In the genomic region with DNA sequence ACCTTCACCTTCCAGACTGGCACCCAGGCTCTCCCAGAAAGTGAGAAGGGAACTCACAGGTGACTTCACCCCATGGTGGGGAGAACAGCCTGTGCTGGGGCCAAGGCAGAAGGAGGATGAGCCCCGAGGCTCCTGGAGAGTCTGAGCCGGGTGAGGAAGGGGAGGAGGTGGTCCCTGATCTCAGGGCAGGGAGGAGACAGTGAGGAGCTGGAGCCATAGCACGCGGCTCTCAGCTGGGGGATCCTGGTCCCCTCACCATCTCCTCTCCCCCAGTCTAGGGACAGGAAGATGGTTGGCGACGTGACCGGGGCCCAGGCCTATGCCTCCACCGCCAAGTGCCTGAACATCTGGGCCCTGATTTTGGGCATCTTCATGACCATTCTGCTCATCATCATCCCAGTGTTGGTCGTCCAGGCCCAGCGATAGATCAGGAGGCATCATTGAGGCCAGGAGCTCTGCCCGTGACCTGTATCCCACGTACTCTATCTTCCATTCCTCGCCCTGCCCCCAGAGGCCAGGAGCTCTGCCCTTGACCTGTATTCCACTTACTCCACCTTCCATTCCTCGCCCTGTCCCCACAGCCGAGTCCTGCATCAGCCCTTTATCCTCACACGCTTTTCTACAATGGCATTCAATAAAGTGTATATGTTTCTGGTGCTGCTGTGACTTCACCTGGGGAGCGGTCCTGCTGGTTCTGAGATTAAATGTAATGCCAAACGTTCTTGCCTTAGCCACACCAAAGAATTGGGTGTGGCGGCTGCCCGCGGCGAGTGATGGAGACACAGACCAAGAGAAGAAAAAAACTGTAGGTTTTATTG, we compare ENCODE assay signal across 6 cellular contexts. TPM values are rescaled to one million over a fixed set of nuclear protein-coding genes. Genes with fewer than 3 reads are reported as not detected.
A peak's percentile ranks its signal among the peaks of the same experiment; 100 is the strongest.
DNase-seq lines count a peak whose midpoint lies in the region; ATAC-seq and TF ChIP-seq lines count a peak whose summit lies in the region.
"Not testable (repeated sequence)": the region's sequence is repeated elsewhere in the genome, so short reads cannot be mapped to it uniquely, and the experiment has no call there.

No MANE protein-coding gene starts in this region.

- H3K9me3 ChIP-seq in CD4-positive, CD25-positive, alpha-beta regulatory T cell (ENCODE audit: control insufficient read depth in 2 of 2, low read length in 2 of 2); PC-9 (ENCODE audit: insufficient read depth, low read depth): not testable (repeated sequence)

- not testable (repeated sequence) for H3K9me2 ChIP-seq in PC-9 (ENCODE audit: insufficient read depth)

- peaks cover 12 to 68% (median 37%) of the 10 kb centered on the region in 4 donors for H3K4me1 Mint-ChIP-seq in CD4-positive, CD25-positive, alpha-beta regulatory T cell
- H3K4me1 Mint-ChIP-seq in activated naive CD8-positive, alpha-beta T cell (ENCODE audit: low read depth) = peaks cover 54% of the 10 kb centered on the region
- H3K4me1 Mint-ChIP-seq in mesothelial cell of epicardium = peaks cover 57% of the 10 kb centered on the region
- H3K4me1 Mint-ChIP-seq in stimulated activated effector memory CD8-positive, alpha-beta T cell treated with anti-CD3 and anti-CD28 coated beads, Interleukin-12 subunit alpha, Interleukin-12 subunit beta, amount 100 ng/mL, for 72 hours = peaks cover 55% of the 10 kb centered on the region

- H3K9me3 Mint-ChIP-seq in CD4-positive, CD25-positive, alpha-beta regulatory T cell; activated naive CD8-positive, alpha-beta T cell (ENCODE audit: low read depth); mesothelial cell of epicardium; stimulated activated effector memory CD8-positive, alpha-beta T cell treated with anti-CD3 and anti-CD28 coated beads, Interleukin-12 subunit alpha, Interleukin-12 subunit beta, amount 100 ng/mL, for 72 hours: not testable (repeated sequence)

- not testable (repeated sequence) for H3K27me3 Mint-ChIP-seq in CD4-positive, CD25-positive, alpha-beta regulatory T cell; activated naive CD8-positive, alpha-beta T cell; mesothelial cell of epicardium (ENCODE audit: low read depth)

- H2AFZ ChIP-seq in PC-9 = not testable (repeated sequence)

- H3K4me1 ChIP-seq in CD4-positive, CD25-positive, alpha-beta regulatory T cell (ENCODE audit: control insufficient read depth, insufficient read depth, low read length, poor library complexity, severe bottlenecking) = peaks cover 62% of the 10 kb centered on the region
- not testable (repeated sequence) for H3K4me1 ChIP-seq in PC-9 (replicated peaks; ENCODE audit: insufficient read depth)

- intact Hi-C loops in PC-9 (cut with micrococcal nuclease; ENCODE audit: unreplicated experiment) = loop anchor here (5.0 kb wide), 2 partner anchors 48 to 138 kb away; no protein-coding TSS in a partner anchor

- H3K4me3 Mint-ChIP-seq in CD4-positive, CD25-positive, alpha-beta regulatory T cell = peak overlapping the region; percentile 90 to 99 (median 94)
- H3K4me3 Mint-ChIP-seq in activated naive CD8-positive, alpha-beta T cell = peak overlapping the region; percentile 91
- peak overlapping the region; percentile 93 for H3K4me3 Mint-ChIP-seq in mesothelial cell of epicardium
- peak overlapping the region; percentile 90 for H3K4me3 Mint-ChIP-seq in stimulated activated effector memory CD8-positive, alpha-beta T cell treated with anti-CD3 and anti-CD28 coated beads, Interleukin-12 subunit alpha, Interleukin-12 subunit beta, amount 100 ng/mL, for 72 hours

- H3K27ac ChIP-seq in CD4-positive, CD25-positive, alpha-beta regulatory T cell (ENCODE audit: insufficient read depth, low read length, poor library complexity, severe bottlenecking) = peak overlapping the region; percentile 79
- not testable (repeated sequence) for H3K27ac ChIP-seq in PC-9

- peak overlapping the region; percentile 87 to 100 (median 96) for H3K27ac Mint-ChIP-seq in CD4-positive, CD25-positive, alpha-beta regulatory T cell
- peak overlapping the region; percentile 93 for H3K27ac Mint-ChIP-seq in activated naive CD8-positive, alpha-beta T cell
- peak overlapping the region; percentile 96 for H3K27ac Mint-ChIP-seq in mesothelial cell of epicardium
- H3K27ac Mint-ChIP-seq in stimulated activated effector memory CD8-positive, alpha-beta T cell treated with anti-CD3 and anti-CD28 coated beads, Interleukin-12 subunit alpha, Interleukin-12 subunit beta, amount 100 ng/mL, for 72 hours = peak overlapping the region; percentile 90

- H3K4me2 ChIP-seq in PC-9 = peak overlapping the region; percentile 31; the same call in 1 of the 2 replicates

- H3K4me3 ChIP-seq in CD4-positive, CD25-positive, alpha-beta regulatory T cell (ENCODE audit: low read depth, low read length) = peak overlapping the region; percentile 77
- H3K4me3 ChIP-seq in PC-9 = not testable (repeated sequence)

- not testable (repeated sequence) for H3K36me3 ChIP-seq in CD4-positive, CD25-positive, alpha-beta regulatory T cell (ENCODE audit: control insufficient read depth, insufficient read depth, low read length); PC-9 (ENCODE audit: low read depth)

- TSS peak; percentile 68 for BruUV-seq in PC-9 (replicated peaks; lab: Mats Ljungman, UMichigan)

- not testable (repeated sequence) for H3K36me3 Mint-ChIP-seq in CD4-positive, CD25-positive, alpha-beta regulatory T cell; activated naive CD8-positive, alpha-beta T cell; mesothelial cell of epicardium
- peaks cover 30% of the 10 kb centered on the region for H3K36me3 Mint-ChIP-seq in stimulated activated effector memory CD8-positive, alpha-beta T cell treated with anti-CD3 and anti-CD28 coated beads, Interleukin-12 subunit alpha, Interleukin-12 subunit beta, amount 100 ng/mL, for 72 hours

- CTCF ChIA-PET in PC-9 (lab: Charles Lee) = not testable (repeated sequence)

- not testable (repeated sequence) for TF ChIP-seq CTCF in PC-9 (conservative IDR thresholded peaks at IDR 0.05); mesothelial cell of epicardium (IDR thresholded peaks at IDR 0.05; ENCODE audit: unreplicated experiment)

- H3F3A ChIP-seq in PC-9 (ENCODE audit: insufficient read depth, low read depth) = not testable (repeated sequence)

- not testable (repeated sequence) for H3K79me2 ChIP-seq in PC-9 (ENCODE audit: low read depth)

- DNase-seq in CD4-positive, CD25-positive, alpha-beta regulatory T cell = peak in 1 of 3 donors; percentile 55
- DNase-seq in PC-9 = peak; percentile 70 to 72
- not testable (repeated sequence) for DNase-seq in mesothelial cell of epicardium (ENCODE audit: low spot score in 2 of 2, unreplicated experiment in 2 of 2); stimulated activated effector memory CD8-positive, alpha-beta T cell treated with anti-CD3 and anti-CD28 coated beads, Interleukin-12 subunit alpha, Interleukin-12 subunit beta, amount 100 ng/mL, for 72 hours (ENCODE audit: low spot score in 2 of 2)

- POLR2A ChIA-PET in PC-9 (lab: Charles Lee; ENCODE audit: unreplicated experiment) = not testable (repeated sequence)

- ATAC-seq in CD4-positive, CD25-positive, alpha-beta regulatory T cell (ENCODE audit: low read depth in 2 of 2) = peak in 1 of 2 donors; percentile 0
- peak; percentile 56 for ATAC-seq in esophagus mucosa
- peak; percentile 14 for ATAC-seq in stimulated activated effector memory CD8-positive, alpha-beta T cell treated with anti-CD3 and anti-CD28 coated beads, Interleukin-12 subunit alpha, Interleukin-12 subunit beta, amount 100 ng/mL, for 72 hours

- not testable (repeated sequence) for H4K20me1 ChIP-seq in PC-9 (ENCODE audit: insufficient read depth)

- H3K27me3 ChIP-seq in CD4-positive, CD25-positive, alpha-beta regulatory T cell (ENCODE audit: control insufficient read depth, insufficient read depth, low read length); PC-9 (ENCODE audit: insufficient read depth, low read depth): not testable (repeated sequence)

RNA-seq across cellular contexts. Expression of a gene that starts 1.3 kb away (rescaled TPM):
- 376 TPM for total RNA-seq in CD4-positive, CD25-positive, alpha-beta regulatory T cell
- polyA plus RNA-seq in CD4-positive, CD25-positive, alpha-beta regulatory T cell = 1,000 to 10,000 TPM; 1,701 to 2,097 (median 1,858) TPM
- total RNA-seq in PC-9 (2021) = 4.2 and 4.3 TPM in 2 replicates
- 94.0 TPM for total RNA-seq in esophagus mucosa
- total RNA-seq in mesothelial cell of epicardium = 208 to 224 TPM (median 210 TPM) in 3 replicates

RNA-seq across cellular contexts. Expression of a gene that starts 4.9 kb away (rescaled TPM):
- total RNA-seq in CD4-positive, CD25-positive, alpha-beta regulatory T cell = 320 TPM
- 1,000 to 10,000 TPM; 1,249 to 1,544 (median 1,415) TPM for polyA plus RNA-seq in CD4-positive, CD25-positive, alpha-beta regulatory T cell
- total RNA-seq in PC-9 (2021) (5.1 and 9.5 TPM in 2 replicates), esophagus mucosa (59.8 TPM), mesothelial cell of epicardium (120 to 128 TPM (median 122 TPM) in 3 replicates)

RNA-seq across cellular contexts. Expression of a gene that starts 9.6 kb away (rescaled TPM):
- total RNA-seq in CD4-positive, CD25-positive, alpha-beta regulatory T cell = not detected
- not detected for polyA plus RNA-seq in CD4-positive, CD25-positive, alpha-beta regulatory T cell
- not detected in 2 replicates for total RNA-seq in PC-9 (2021)
- not detected for total RNA-seq in esophagus mucosa
- total RNA-seq in mesothelial cell of epicardium = not detected in 3 replicates

RNA-seq across cellular contexts. Expression of a gene that starts 11.7 kb away (rescaled TPM):
- total RNA-seq in CD4-positive, CD25-positive, alpha-beta regulatory T cell = 6.7 TPM
- 10 to 100 TPM in 2 of 4 donors, 1 to 10 TPM in 2; 3.5 to 94.8 (median 42.6) TPM for polyA plus RNA-seq in CD4-positive, CD25-positive, alpha-beta regulatory T cell
- 136 and 176 TPM in 2 replicates for total RNA-seq in PC-9 (2021)
- 180 TPM for total RNA-seq in esophagus mucosa
- 540 to 561 TPM (median 547 TPM) in 3 replicates for total RNA-seq in mesothelial cell of epicardium

RNA-seq across cellular contexts. Expression of a gene that starts 20.0 kb away (rescaled TPM):
- 188 TPM for total RNA-seq in CD4-positive, CD25-positive, alpha-beta regulatory T cell
- polyA plus RNA-seq in CD4-positive, CD25-positive, alpha-beta regulatory T cell = 1 to 10 TPM; 1.5 to 2.9 (median 2.5) TPM
- 68.6 and 76.9 TPM in 2 replicates for total RNA-seq in PC-9 (2021)
- 2.4 TPM for total RNA-seq in esophagus mucosa
- 101 to 109 TPM (median 103 TPM) in 3 replicates for total RNA-seq in mesothelial cell of epicardium

Comparison
In these comparisons a context has a peak if more than half of its experiments do, and no peak if none do; other contexts are left out.
1. RNA of a gene that starts 1.3 kb away (total RNA-seq): 376 TPM in CD4-positive, CD25-positive, alpha-beta regulatory T cell (single experiment), 208 to 224 TPM in mesothelial cell of epicardium and 94.0 TPM in esophagus mucosa (single experiment); 4.2 to 4.3 TPM in PC-9; every median in the first group is over 10 times any median in the second.
2. Peak in every context shown above with its lines, with median percentiles within 50 percentile points of each other: H3K27ac Mint-ChIP-seq and H3K4me3 Mint-ChIP-seq.